Comparison of ENCODE assay signal across 18 cellular contexts in the genomic region with DNA sequence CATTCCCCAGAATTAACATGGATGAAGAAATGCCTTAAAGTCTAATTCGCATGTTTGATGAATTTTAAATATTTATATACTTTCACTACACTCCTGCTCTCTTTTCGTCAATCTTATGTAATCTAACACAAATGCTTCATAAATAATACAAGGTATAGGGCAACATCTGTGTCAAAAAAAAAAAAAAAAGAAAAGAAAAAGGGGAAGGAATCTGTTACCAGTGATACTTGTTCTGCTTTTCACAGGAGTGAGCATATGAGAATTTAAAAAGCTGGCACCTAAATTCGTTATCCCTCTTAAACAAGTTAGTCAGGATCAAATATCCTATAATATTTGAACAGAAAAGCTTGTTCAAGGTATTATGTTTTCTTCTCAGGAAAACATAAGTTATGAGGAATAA.
"Had no signal": no experiment of that assay in that cellular context is flagged by ENCODE, and none has a peak within 500 bp of the region (broad histone marks: within the 10 kb centered on the region; RNA-seq: fewer than 3 reads in every experiment).

No MANE protein-coding gene starts in this region.

- H3K27ac ChIP-seq: coronary artery, dorsolateral prefrontal cortex, esophagus muscularis mucosa, foreskin keratinocyte, gastroesophageal sphincter, heart right ventricle, left lung, lower lobe of right lung had no signal

- H3K36me3 ChIP-seq: esophagus muscularis mucosa, gastroesophageal sphincter, heart right ventricle, left lung, lower lobe of right lung had no signal

- DNase-seq: dermis blood vessel endothelial cell; dorsolateral prefrontal cortex; effector CD4-positive, alpha-beta T cell; effector memory CD4-positive, alpha-beta T cell; foreskin keratinocyte; glutamatergic neuron; head of caudate nucleus; heart right ventricle; hippocampal formation; left cardiac atrium; left lung; left ventricle myocardium superior; lower lobe of right lung; mesendoderm; midbrain had no signal

- H3K4me1 ChIP-seq: esophagus muscularis mucosa, foreskin keratinocyte, gastroesophageal sphincter, heart right ventricle, left lung, lower lobe of right lung had no signal

- ATAC-seq: foreskin keratinocyte, gastroesophageal sphincter, heart right ventricle, left cardiac atrium, left lung, left ventricle myocardium superior, lower lobe of right lung had no signal

- H3K4me3 ChIP-seq: coronary artery, dorsolateral prefrontal cortex, esophagus muscularis mucosa, gastroesophageal sphincter, heart right ventricle, left lung, lower lobe of right lung had no signal

- H3K9me3 ChIP-seq: esophagus muscularis mucosa, gastroesophageal sphincter, heart right ventricle, left lung, lower lobe of right lung had no signal

- H3K27me3 ChIP-seq: dorsolateral prefrontal cortex, esophagus muscularis mucosa, foreskin keratinocyte, gastroesophageal sphincter, heart right ventricle, left lung had no signal
